In the genomic region with DNA sequence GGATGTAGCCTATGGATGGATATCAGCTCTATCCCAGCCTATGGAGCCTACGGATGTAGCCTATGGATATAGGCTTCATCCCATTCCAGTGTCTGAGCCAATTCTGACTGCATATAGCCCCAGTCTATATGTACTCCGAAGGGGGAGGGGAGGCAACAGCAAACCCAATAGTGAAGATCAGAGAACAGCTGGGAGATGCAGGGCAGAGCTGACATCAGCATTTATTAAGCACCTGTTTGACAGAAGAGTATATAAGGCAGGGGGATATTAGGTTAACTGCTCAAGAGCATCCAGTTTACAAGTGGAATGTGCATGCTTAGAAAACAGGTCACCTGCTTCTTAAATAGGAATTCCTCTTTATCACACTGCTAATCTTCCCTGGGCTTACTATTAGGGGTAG, we compare ENCODE assay signal across 18 cellular contexts.
DNase-seq lines count a peak whose midpoint lies in the region; ATAC-seq, FAIRE-seq and TF ChIP-seq lines count a peak whose summit lies in the region.
"Had no signal": no experiment of that assay in that cellular context is flagged by ENCODE, and none has a peak within 500 bp of the region (broad histone marks: within the 10 kb centered on the region; RNA-seq: fewer than 3 reads in every experiment).

No MANE protein-coding gene starts in this region.

- H3K27me3 ChIP-seq in KMS-11 (ENCODE audit: insufficient read depth, low read depth) (no peaks in the 10 kb centered on the region), trophoblast cell (ENCODE audit: insufficient read depth, low read length) (no peaks in the 10 kb centered on the region), dorsolateral prefrontal cortex (peaks cover 0 to 6% (median 0%) of the 10 kb centered on the region in 45 donors)
- H3K27me3 ChIP-seq: BE2C had no signal

- H2BK12ac ChIP-seq in trophoblast cell (ENCODE audit: low read length), result no peak overlapping the region

- H3K18ac ChIP-seq in trophoblast cell (ENCODE audit: low read length), result no peak overlapping the region

- H3K36me3 ChIP-seq in KMS-11 (ENCODE audit: insufficient read depth) (no peaks in the 10 kb centered on the region), OCI-LY7 (ENCODE audit: insufficient read depth, low read length) (no peaks in the 10 kb centered on the region), trophoblast cell (ENCODE audit: control insufficient read depth in 1 of 2, insufficient read depth in 2 of 2, low read length in 2 of 2) (no peaks in the 10 kb centered on the region)
- H3K36me3 ChIP-seq: BE2C, HAP-1 had no signal

- ATAC-seq in HG02642 (IDR thresholded peaks at IDR 0.05; ENCODE audit: poor library complexity, unreplicated experiment), result no peak
- no peak for ATAC-seq in HG03520 (IDR thresholded peaks at IDR 0.05; ENCODE audit: unreplicated experiment)

- H3K79me1 ChIP-seq in trophoblast cell (ENCODE audit: low read length), result peaks cover 3% of the 10 kb centered on the region

- H2AK5ac ChIP-seq in trophoblast cell (ENCODE audit: low read length), result no peak overlapping the region

- H3K14ac ChIP-seq in trophoblast cell (ENCODE audit: low read length), result no peak overlapping the region

- POLR2A ChIA-PET in OCI-LY7 (lab: Charles Lee), result interaction anchor here (0.5 to 6.2 kb wide), 12 partner anchors 7 to 724 kb away, joined by 3 to 43 read pairs (median 4); partner anchors contain the start of gene TNFAIP3

- H4K8ac ChIP-seq in trophoblast cell (ENCODE audit: low read depth, low read length), result no peak overlapping the region

- H2BK5ac ChIP-seq in trophoblast cell (ENCODE audit: low read depth, low read length, poor library complexity), result peak overlapping the region; percentile 19

- H2BK120ac ChIP-seq in trophoblast cell (ENCODE audit: insufficient read depth, low read length, poor library complexity), result no peak overlapping the region

- no peak for DNase-seq in GM18507 (ENCODE audit: extremely low spot score, insufficient read length, low read depth)
- no peak for DNase-seq in OCI-LY7 (ENCODE audit: low spot score)
- DNase-seq in trophoblast cell, result peak in 1 of 2 donors; percentile 62
- no peak for DNase-seq in dorsolateral prefrontal cortex
- DNase-seq: BE2C; CD4-positive, alpha-beta memory T cell; DND-41; GDM1; GOT3; KG1 had no signal

- no peak overlapping the region for H4K91ac ChIP-seq in trophoblast cell (ENCODE audit: low read depth, low read length)

- no TSS peak for BruUV-seq in OCI-LY7 (replicated peaks; lab: Mats Ljungman, UMichigan)

- FAIRE-seq in GM18507 (lab: Jason Lieb, UNC), result peak; percentile 41
- FAIRE-seq: A204.1, GM12892 had no signal

- no peaks in the 10 kb centered on the region for H3K9me2 ChIP-seq in OCI-LY7 (ENCODE audit: insufficient read depth, low read length)

- H3K9ac ChIP-seq in KMS-11 (no peak overlapping the region), trophoblast cell (ENCODE audit: low read length) (no peak overlapping the region)

- no peak overlapping the region for H3K4ac ChIP-seq in trophoblast cell (ENCODE audit: low read depth, low read length)

- H3K9me3 ChIP-seq in OCI-LY7 (ENCODE audit: low read length) (no peaks in the 10 kb centered on the region), trophoblast cell (ENCODE audit: insufficient read depth, low read depth, low read length) (peaks cover 4% of the 10 kb centered on the region)
- H3K9me3 ChIP-seq: BE2C, HAP-1 had no signal

- H2AFZ ChIP-seq in KMS-11 (ENCODE audit: low read depth) (no peak overlapping the region), OCI-LY7 (ENCODE audit: low read length) (no peak overlapping the region; the same call in 1 of the 2 replicates), trophoblast cell (ENCODE audit: insufficient read depth, low read length, poor library complexity) (no peak overlapping the region)

- H3K4me1 ChIP-seq in KMS-11 (ENCODE audit: low read depth, poor library complexity, severe bottlenecking), result peaks cover 45% of the 10 kb centered on the region
- H3K4me1 ChIP-seq in OCI-LY7 (ENCODE audit: insufficient read depth, low read length, poor library complexity, severe bottlenecking), result peaks cover 49% of the 10 kb centered on the region
- peaks cover 7 to 12% of the 10 kb centered on the region in 2 experiments for H3K4me1 ChIP-seq in trophoblast cell (ENCODE audit: control insufficient read depth in 1 of 2, insufficient read depth in 2 of 2, low read length in 2 of 2)
- H3K4me1 ChIP-seq: BE2C had no signal

- H4K12ac ChIP-seq in trophoblast cell (ENCODE audit: low read depth, low read length), result no peak overlapping the region

- no CpG with 5 or more reads among the region's 2 CpGs for WGBS in trophoblast cell (ENCODE audit: extremely low coverage, insufficient coverage, insufficient read length)

- H3K27ac ChIP-seq in KMS-11 (no peak overlapping the region), OCI-LY7 (ENCODE audit: low read depth, low read length, poor library complexity, severe bottlenecking) (no peak overlapping the region), trophoblast cell (ENCODE audit: low read depth, low read length) (peak overlapping the region; percentile 8), dorsolateral prefrontal cortex (no peak overlapping the region)
- H3K27ac ChIP-seq: C4-2B, HL-60 had no signal

- intact Hi-C loops in OCI-LY7 (cut with micrococcal nuclease; ENCODE audit: unreplicated experiment), result loop anchor here (5.0 kb wide), 1 partner anchor 850 kb away; no protein-coding TSS in a partner anchor
- intact Hi-C loops in dorsolateral prefrontal cortex (cut with DNase I), result no loop called here

- H3K4me3 ChIP-seq in KMS-11 (IDR thresholded peaks at IDR 0.05; ENCODE audit: insufficient read depth, low read depth, low read length), result no peak overlapping the region
- no peak overlapping the region for H3K4me3 ChIP-seq in OCI-LY7 (ENCODE audit: low read depth, low read length, poor library complexity, severe bottlenecking)
- no peak overlapping the region for H3K4me3 ChIP-seq in trophoblast cell (ENCODE audit: low read depth, low read length)
- H3K4me3 ChIP-seq in dorsolateral prefrontal cortex, result no peak overlapping the region
- H3K4me3 ChIP-seq: HAP-1 had no signal

- no peak overlapping the region for H3K23ac ChIP-seq in trophoblast cell (ENCODE audit: low read length)

- no peak for TF ChIP-seq CTCF in KMS-11 (conservative IDR thresholded peaks at IDR 0.05; ENCODE audit: low read depth, low read length)
- TF ChIP-seq CTCF in OCI-LY7 (conservative IDR thresholded peaks at IDR 0.05; ENCODE audit: low read length), result no peak
- TF ChIP-seq CTCF in dorsolateral prefrontal cortex (IDR thresholded peaks at IDR 0.05 in 54 of 56, conservative IDR thresholded peaks at IDR 0.05 in 2 of 56; ENCODE audit: low read depth in 1 of 56, partially characterized antibody in 56 of 56), result no peak

- H4K20me1 ChIP-seq in KMS-11 (ENCODE audit: insufficient read depth) (no peaks in the 10 kb centered on the region), OCI-LY7 (ENCODE audit: insufficient read depth, low read length) (no peaks in the 10 kb centered on the region)

- peak overlapping the region; percentile 18; the same call in 1 of the 2 replicates for H3K4me2 ChIP-seq in KMS-11
- H3K4me2 ChIP-seq in OCI-LY7 (ENCODE audit: low read length), result peak overlapping the region; percentile 67
- H3K4me2 ChIP-seq in trophoblast cell (ENCODE audit: low read length), result no peak overlapping the region

- H3K79me2 ChIP-seq in KMS-11 (ENCODE audit: insufficient read depth, low read depth), result no peaks in the 10 kb centered on the region
- no peaks in the 10 kb centered on the region for H3K79me2 ChIP-seq in OCI-LY7 (ENCODE audit: insufficient read depth, low read depth, low read length)
- no peaks in the 10 kb centered on the region for H3K79me2 ChIP-seq in trophoblast cell (ENCODE audit: control insufficient read depth, insufficient read depth, low read length, poor library complexity)

- CTCF ChIA-PET in OCI-LY7 (lab: Charles Lee; ENCODE audit: unreplicated experiment), result interaction anchor here (0.6 to 2.7 kb wide), 5 partner anchors 11 to 851 kb away, joined by 3 to 11 read pairs (median 4); no protein-coding TSS in a partner anchor
